In the genomic region with DNA sequence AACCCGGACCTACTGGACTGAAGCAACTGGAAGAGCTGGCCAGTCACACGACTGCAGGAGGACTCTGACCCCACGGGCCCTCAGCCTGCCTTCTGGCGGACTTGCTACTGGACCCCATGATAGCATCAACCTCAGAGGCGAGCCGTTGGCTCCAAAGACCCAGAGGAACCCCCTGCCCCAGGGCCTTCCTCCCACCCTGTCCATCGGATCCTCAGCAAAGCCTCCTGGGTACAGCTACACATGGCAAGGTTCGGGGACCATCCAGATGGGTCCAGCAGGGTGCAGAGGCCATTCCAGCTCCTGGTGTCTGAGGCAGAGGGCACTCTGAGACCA, we compare ENCODE assay signal across 16 cellular contexts.
A peak's percentile ranks its signal among the peaks of the same experiment; 100 is the strongest.
DNase-seq lines count a peak whose midpoint lies in the region; ATAC-seq and TF ChIP-seq lines count a peak whose summit lies in the region.
"Had no signal": no experiment of that assay in that cellular context is flagged by ENCODE, and none has a peak within 500 bp of the region (broad histone marks: within the 10 kb centered on the region; RNA-seq: fewer than 3 reads in every experiment).

No MANE protein-coding gene starts in this region.

- no peaks in the 10 kb centered on the region for H3K9me3 Mint-ChIP-seq in endodermal cell
- H3K9me3 Mint-ChIP-seq: CD4-positive, alpha-beta T cell; IgD-negative memory B cell had no signal

- POLR2A ChIA-PET in A673 (lab: Charles Lee; ENCODE audit: low non-redundant PET), result no interaction called here

- BruUV-seq in A673 (replicated peaks; lab: Mats Ljungman, UMichigan), result no TSS peak

- H3K4me1 ChIP-seq in endodermal cell (ENCODE audit: control insufficient read depth, insufficient read depth, low read length), result no peaks in the 10 kb centered on the region
- H3K4me1 ChIP-seq in lower lobe of right lung, result no peaks in the 10 kb centered on the region
- H3K4me1 ChIP-seq in A673 (ENCODE audit: insufficient read depth, low read length, poor library complexity, severe bottlenecking), result no peaks in the 10 kb centered on the region
- H3K4me1 ChIP-seq: Caco-2 had no signal

- H3K9me3 ChIP-seq in endodermal cell (ENCODE audit: control insufficient read depth, low read length) (no peaks in the 10 kb centered on the region), lower lobe of right lung (no peaks in the 10 kb centered on the region), A673 (ENCODE audit: low read depth, low read length, poor library complexity, severe bottlenecking) (no peaks in the 10 kb centered on the region)
- H3K9me3 ChIP-seq: Caco-2 had no signal

- H3K4me3 ChIP-seq in endodermal cell (ENCODE audit: low read length) (no peak overlapping the region), lower lobe of right lung (no peak overlapping the region), A673 (ENCODE audit: low read depth, low read length, poor library complexity, severe bottlenecking) (no peak overlapping the region)

- ATAC-seq in Right ventricle myocardium inferior, result no peak
- ATAC-seq in Right ventricle myocardium superior (ENCODE audit: poor library complexity), result no peak
- no peak for ATAC-seq in lower lobe of right lung

- no peaks in the 10 kb centered on the region for H3K4me1 Mint-ChIP-seq in endodermal cell

- CTCF ChIA-PET in A673 (lab: Charles Lee), result no interaction called here

- H3K4me3 Mint-ChIP-seq in endodermal cell, result no peak overlapping the region
- H3K4me3 Mint-ChIP-seq: CD4-positive, alpha-beta T cell; IgD-negative memory B cell had no signal

- 92 to 100% methylated on average over 5 to 8 of the region's 8 CpGs for WGBS in endodermal cell (ENCODE audit: insufficient coverage in 1 of 2, insufficient read length in 1 of 2), 2 experiments

- DNase-seq in Right ventricle myocardium inferior (ENCODE audit: missing footprints) (peak; percentile 20), Right ventricle myocardium superior (no peak), endodermal cell (peak; percentile 26), posterior vena cava (ENCODE audit: low spot score) (peak; percentile 72), SW480 (ENCODE audit: low spot score) (no peak), lower lobe of right lung (no peak), A673 (ENCODE audit: low spot score) (no peak)
- DNase-seq: Caco-2; CD4-positive, alpha-beta T cell; HCEC 1CT; Karpas-422; NCI-H1417 treated with DMSO at 0.1 percent for 48 hours; NCI-H187 treated with DMSO at 0.1 percent for 48 hours; NCI-H226; NCI-H524 treated with DMSO at 0.1 percent for 48 hours had no signal

- H3K27me3 ChIP-seq in endodermal cell (ENCODE audit: control insufficient read depth, insufficient read depth, low read length, poor library complexity, severe bottlenecking), result no peaks in the 10 kb centered on the region
- H3K27me3 ChIP-seq in lower lobe of right lung (ENCODE audit: low read depth), result peaks cover 15% of the 10 kb centered on the region
- H3K27me3 ChIP-seq in A673 (replicated peaks; ENCODE audit: insufficient read depth, low read depth, low read length, poor library complexity), result peaks cover 15% of the 10 kb centered on the region

- H3K27ac ChIP-seq in endodermal cell (ENCODE audit: low read depth, low read length) (no peak overlapping the region), lower lobe of right lung (no peak overlapping the region), A673 (ENCODE audit: low read depth, low read length, poor library complexity, severe bottlenecking) (no peak overlapping the region)

- no peak overlapping the region for H3K27ac Mint-ChIP-seq in endodermal cell
- H3K27ac Mint-ChIP-seq: CD4-positive, alpha-beta T cell; IgD-negative memory B cell had no signal

- H3K36me3 ChIP-seq in endodermal cell (ENCODE audit: control insufficient read depth, insufficient read depth, low read length) (no peaks in the 10 kb centered on the region), lower lobe of right lung (no peaks in the 10 kb centered on the region), A673 (ENCODE audit: insufficient read depth, low read length, poor library complexity, severe bottlenecking) (no peaks in the 10 kb centered on the region)

- intact Hi-C loops in Right ventricle myocardium inferior (cut with DNase I) (no loop called here), Right ventricle myocardium superior (cut with DNase I) (no loop called here), posterior vena cava (cut with DNase I) (no loop called here), lower lobe of right lung (cut with DNase I) (no loop called here), A673 (cut with micrococcal nuclease; ENCODE audit: unreplicated experiment) (no loop called here)

- no peak overlapping the region for H3K9ac ChIP-seq in endodermal cell (ENCODE audit: extremely low read depth, low read length, poor library complexity, severe bottlenecking)

- no peak for TF ChIP-seq CTCF in endodermal cell (conservative IDR thresholded peaks at IDR 0.05)
- TF ChIP-seq CTCF in lower lobe of right lung (IDR thresholded peaks at IDR 0.05), result no peak
- TF ChIP-seq CTCF in A673 (conservative IDR thresholded peaks at IDR 0.05; ENCODE audit: low read depth, low read length), result no peak

- peaks cover 8% of the 10 kb centered on the region for H3K27me3 Mint-ChIP-seq in endodermal cell (ENCODE audit: insufficient read depth)

- H3K36me3 Mint-ChIP-seq in endodermal cell (ENCODE audit: low read depth), result no peaks in the 10 kb centered on the region
- H3K36me3 Mint-ChIP-seq: IgD-negative memory B cell had no signal

Comparison
In these comparisons a context has a peak if more than half of its experiments do, and no peak if none do; other contexts are left out.
1. DNase-seq: peak in Right ventricle myocardium inferior (single experiment), endodermal cell (single experiment) and posterior vena cava (single experiment); none in Right ventricle myocardium superior (single experiment), SW480 (single experiment), lower lobe of right lung (single experiment) and A673 (single experiment).